ENCODE assay signal across 2 cellular contexts in the genomic region with DNA sequence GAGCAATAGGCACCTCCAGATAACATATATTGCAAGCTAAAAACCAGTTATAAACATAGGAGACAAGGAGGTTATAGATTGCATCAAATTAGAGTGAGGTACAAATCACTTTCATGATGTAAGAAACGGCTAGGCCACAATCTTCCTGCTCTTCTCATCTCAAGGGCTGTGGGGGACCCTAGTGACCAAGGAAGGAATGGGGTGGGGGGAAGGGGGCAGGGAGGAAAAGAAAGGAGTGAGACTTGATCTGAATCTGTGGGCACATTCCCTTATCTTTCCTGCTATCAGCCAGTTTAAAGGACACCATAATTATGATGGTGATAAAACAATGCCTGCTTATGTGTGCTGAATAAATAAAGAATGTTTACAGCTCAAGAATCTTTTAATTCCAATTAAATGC.
TF ChIP-seq lines count a peak whose summit lies in the region.

No MANE protein-coding gene starts in this region.

TF ChIP-seq in HCT116, 20 proteins besides CTCF, POLR2A, EP300 and RAD21:
- TF ChIP-seq SIN3A (IDR thresholded peaks at IDR 0.05; ENCODE audit: low read depth): no peak
- no peak for TF ChIP-seq CBX3 (IDR thresholded peaks at IDR 0.05; ENCODE audit: low read depth)

TF ChIP-seq in H1, 55 proteins besides CTCF, POLR2A, EP300 and RAD21:
- TF ChIP-seq TAF7 (optimal IDR thresholded peaks at IDR 0.05; ENCODE audit: borderline replicate concordance, low read depth, low read length) (no peak), CREB1 (IDR thresholded peaks at IDR 0.05) (no peak), CBX5 (IDR thresholded peaks at IDR 0.05; ENCODE audit: low read depth, low read length) (no peak), SIN3A (conservative IDR thresholded peaks at IDR 0.05 in 1 of 2, IDR thresholded peaks at IDR 0.05 in 1 of 2; ENCODE audit: low read depth in 1 of 2, low read length in 2 of 2) (no peak), BCL11A (IDR thresholded peaks at IDR 0.05; ENCODE audit: low read depth in 2 of 2, low read length in 2 of 2) (no peak), KDM4A (IDR thresholded peaks at IDR 0.05; ENCODE audit: low read depth, low read length, severe bottlenecking) (no peak), E2F6 (IDR thresholded peaks at IDR 0.05) (no peak), TCF12 (IDR thresholded peaks at IDR 0.05; ENCODE audit: low read depth, low read length) (no peak), CHD2 (IDR thresholded peaks at IDR 0.05; ENCODE audit: low read length) (no peak), NRF1 (IDR thresholded peaks at IDR 0.05; ENCODE audit: low read depth, low read length) (no peak), NANOG (IDR thresholded peaks at IDR 0.05; ENCODE audit: insufficient read depth, low read depth, low read length, poor library complexity, severe bottlenecking) (no peak)
